ENCODE assay signal across 19 cellular contexts in genomic region chr1:2269922-2270259, GRCh38. TPM values are rescaled to one million over a fixed set of nuclear protein-coding genes. Genes with fewer than 3 reads are reported as not detected.
DNase-seq lines count a peak whose midpoint lies in the region; ATAC-seq and TF ChIP-seq lines count a peak whose summit lies in the region.
"Had no signal": no experiment of that assay in that cellular context is flagged by ENCODE, and none has a peak within 500 bp of the region (broad histone marks: within the 10 kb centered on the region; RNA-seq: fewer than 3 reads in every experiment).

No MANE protein-coding gene starts in this region.

- no peak overlapping the region for H2AK5ac ChIP-seq in mesenchymal stem cell (ENCODE audit: low read length, severe bottlenecking)

- peak overlapping the region; percentile 2 for H2BK15ac ChIP-seq in mesenchymal stem cell (ENCODE audit: low read depth, poor library complexity, severe bottlenecking)

- H3K4me1 Mint-ChIP-seq in CD4-positive, alpha-beta T cell (ENCODE audit: low read depth): peaks cover 68% of the 10 kb centered on the region
- peaks cover 65% of the 10 kb centered on the region for H3K4me1 Mint-ChIP-seq in chondrocyte (ENCODE audit: low read depth)

- TF ChIP-seq CTCF in CD4-positive, alpha-beta T cell (IDR thresholded peaks at IDR 0.05): no peak
- TF ChIP-seq CTCF in chondrocyte (IDR thresholded peaks at IDR 0.05): no peak
- TF ChIP-seq CTCF in omental fat pad (IDR thresholded peaks at IDR 0.05): no peak

- H2BK120ac ChIP-seq in mesenchymal stem cell (ENCODE audit: low read depth, low read length): no peak overlapping the region

- H3K9me3 ChIP-seq in CD4-positive, alpha-beta T cell (ENCODE audit: control insufficient read depth, low read length): no peaks in the 10 kb centered on the region
- H3K9me3 ChIP-seq in mesenchymal stem cell (ENCODE audit: control insufficient read depth, low read length): no peaks in the 10 kb centered on the region
- no peaks in the 10 kb centered on the region for H3K9me3 ChIP-seq in skeletal muscle satellite cell (replicated peaks; ENCODE audit: low read length)
- H3K9me3 ChIP-seq: ovary, spleen, upper lobe of right lung had no signal

- H4K91ac ChIP-seq in mesenchymal stem cell (ENCODE audit: low read length): peak overlapping the region; percentile 15

- peaks cover 72% of the 10 kb centered on the region for H3K4me1 ChIP-seq in mesenchymal stem cell (ENCODE audit: control insufficient read depth, insufficient read depth, low read depth, low read length)
- peaks cover 71% of the 10 kb centered on the region for H3K4me1 ChIP-seq in skeletal muscle satellite cell (ENCODE audit: control insufficient read depth, insufficient read depth, low read length)

- H3K9ac ChIP-seq in mesenchymal stem cell (ENCODE audit: low read length) (no peak overlapping the region), skeletal muscle satellite cell (ENCODE audit: low read depth, low read length) (no peak overlapping the region)

- DNase-seq in CD4-positive, alpha-beta T cell: no peak
- DNase-seq in chondrocyte (ENCODE audit: low spot score): no peak
- no peak for DNase-seq in mesenchymal stem cell
- DNase-seq in activated T-cell treated with anti-CD3 and anti-CD28 coated beads, Interleukin-2, amount 50 U/mL, for 48 hours: no peak
- no peak for DNase-seq in omental fat pad (ENCODE audit: low spot score)
- DNase-seq: activated CD4-positive, alpha-beta T cell treated with anti-CD3 and anti-CD28 coated beads, Interleukin-2, amount 10 ng/mL, durations not matched to agents 24 days and 14 days; activated naive CD4-positive, alpha-beta T cell treated with anti-CD3 and anti-CD28 coated beads for 36 hours; aorta; COR-L47; EL; NCI-H1436; NCI-H2171 treated with DMSO at 0.1 percent for 48 hours; NCI-H82; spleen; upper lobe of right lung had no signal

- intact Hi-C loops in CD4-positive, alpha-beta T cell (cut with DNase I, micrococcal nuclease): no loop called here

- no peak overlapping the region for H3K27ac ChIP-seq in CD4-positive, alpha-beta T cell (ENCODE audit: low read depth, low read length)
- no peak overlapping the region for H3K27ac ChIP-seq in mesenchymal stem cell (ENCODE audit: low read length, poor library complexity, severe bottlenecking)

- peaks cover 4% of the 10 kb centered on the region for H3K79me1 ChIP-seq in mesenchymal stem cell (replicated peaks; ENCODE audit: low read length, poor library complexity, severe bottlenecking)

- no peak overlapping the region for H4K8ac ChIP-seq in mesenchymal stem cell (ENCODE audit: low read length)

- no peak overlapping the region for H2AFZ ChIP-seq in mesenchymal stem cell (ENCODE audit: low read depth, low read length)

- no peak overlapping the region for H3K14ac ChIP-seq in mesenchymal stem cell (ENCODE audit: low read length in 2 of 2)

- H3K27me3 ChIP-seq in CD4-positive, alpha-beta T cell (ENCODE audit: control insufficient read depth, insufficient read depth, low read length): no peaks in the 10 kb centered on the region
- H3K27me3 ChIP-seq in mesenchymal stem cell (ENCODE audit: control insufficient read depth in 1 of 2, insufficient read depth in 1 of 2, low read length in 2 of 2): no peaks in the 10 kb centered on the region
- no peaks in the 10 kb centered on the region for H3K27me3 ChIP-seq in skeletal muscle satellite cell (ENCODE audit: control insufficient read depth, insufficient read depth, low read length)
- H3K27me3 ChIP-seq: ovary, spleen, upper lobe of right lung had no signal

- H2BK12ac ChIP-seq in mesenchymal stem cell (ENCODE audit: low read length in 2 of 2): no peak overlapping the region

- H3K36me3 Mint-ChIP-seq in CD4-positive, alpha-beta T cell (ENCODE audit: low read depth): peaks cover 47% of the 10 kb centered on the region
- no peaks in the 10 kb centered on the region for H3K36me3 Mint-ChIP-seq in chondrocyte (ENCODE audit: low read depth)

- no peaks in the 10 kb centered on the region for H3K27me3 Mint-ChIP-seq in CD4-positive, alpha-beta T cell
- H3K27me3 Mint-ChIP-seq in chondrocyte (ENCODE audit: low read depth): no peaks in the 10 kb centered on the region
- H3K27me3 Mint-ChIP-seq: activated CD4-positive, alpha-beta T cell treated with anti-CD3 and anti-CD28 coated beads, Interleukin-2, amount 10 ng/mL, durations not matched to agents 24 days and 14 days had no signal

- peak overlapping the region; percentile 9 to 64 for H3K18ac ChIP-seq in mesenchymal stem cell (ENCODE audit: low read depth in 1 of 2, low read length in 2 of 2)

- no peaks in the 10 kb centered on the region for H3K9me3 Mint-ChIP-seq in CD4-positive, alpha-beta T cell
- H3K9me3 Mint-ChIP-seq in chondrocyte (ENCODE audit: low read depth): no peaks in the 10 kb centered on the region
- H3K9me3 Mint-ChIP-seq: activated CD4-positive, alpha-beta T cell treated with anti-CD3 and anti-CD28 coated beads, Interleukin-2, amount 10 ng/mL, durations not matched to agents 24 days and 14 days; activated naive CD4-positive, alpha-beta T cell treated with anti-CD3 and anti-CD28 coated beads for 36 hours had no signal

- no peak overlapping the region for H3K4me2 ChIP-seq in mesenchymal stem cell (ENCODE audit: low read length, poor library complexity, severe bottlenecking)
- H3K4me2 ChIP-seq in skeletal muscle satellite cell (ENCODE audit: low read length): peak overlapping the region; percentile 61

- WGBS in mesenchymal stem cell: 91% methylated on average over 7 of the region's 13 CpGs

- no peak for ATAC-seq in CD4-positive, alpha-beta T cell (ENCODE audit: poor library complexity)
- ATAC-seq in GM21515 (IDR thresholded peaks at IDR 0.05; ENCODE audit: unreplicated experiment) (no peak), HG02938 (IDR thresholded peaks at IDR 0.05; ENCODE audit: unreplicated experiment) (no peak), omental fat pad (ENCODE audit: low FRiP score) (no peak)
- ATAC-seq: upper lobe of right lung had no signal

- H3K36me3 ChIP-seq in mesenchymal stem cell (ENCODE audit: control insufficient read depth in 1 of 2, insufficient read depth in 2 of 2, low read depth in 1 of 2, low read length in 2 of 2): peaks cover 0 to 39% of the 10 kb centered on the region in 2 experiments
- H3K36me3 ChIP-seq in skeletal muscle satellite cell (ENCODE audit: insufficient read depth, low read length): no peaks in the 10 kb centered on the region
- H3K36me3 ChIP-seq: ovary, upper lobe of right lung had no signal

- H2BK5ac ChIP-seq in mesenchymal stem cell (ENCODE audit: low read depth, low read length, poor library complexity, severe bottlenecking): no peak overlapping the region

- H3K23ac ChIP-seq in mesenchymal stem cell (ENCODE audit: low read length in 2 of 2): no peak overlapping the region

- no peak overlapping the region for H3K4ac ChIP-seq in mesenchymal stem cell (ENCODE audit: low read depth in 1 of 2, low read length in 2 of 2)

- no peak overlapping the region for H3K4me3 Mint-ChIP-seq in CD4-positive, alpha-beta T cell
- H3K4me3 Mint-ChIP-seq in chondrocyte (ENCODE audit: unreplicated experiment): no peak overlapping the region
- H3K4me3 Mint-ChIP-seq: activated CD4-positive, alpha-beta T cell treated with anti-CD3 and anti-CD28 coated beads, Interleukin-2, amount 10 ng/mL, durations not matched to agents 24 days and 14 days; activated naive CD4-positive, alpha-beta T cell treated with anti-CD3 and anti-CD28 coated beads for 36 hours had no signal

- POLR2A ChIA-PET in CD4-positive, alpha-beta T cell (lab: Charles Lee): no interaction called here

- no peak overlapping the region for H3K4me3 ChIP-seq in mesenchymal stem cell (ENCODE audit: insufficient read depth in 1 of 2, low read depth in 1 of 2, low read length in 2 of 2)
- no peak overlapping the region for H3K4me3 ChIP-seq in skeletal muscle satellite cell (ENCODE audit: low read length)
- H3K4me3 ChIP-seq: ovary, spleen, upper lobe of right lung had no signal

- peak overlapping the region; percentile 58 for H3K27ac Mint-ChIP-seq in CD4-positive, alpha-beta T cell
- H3K27ac Mint-ChIP-seq in chondrocyte (ENCODE audit: unreplicated experiment): peak overlapping the region; percentile 61
- H3K27ac Mint-ChIP-seq: activated CD4-positive, alpha-beta T cell treated with anti-CD3 and anti-CD28 coated beads, Interleukin-2, amount 10 ng/mL, durations not matched to agents 24 days and 14 days; activated naive CD4-positive, alpha-beta T cell treated with anti-CD3 and anti-CD28 coated beads for 36 hours had no signal

- CTCF ChIA-PET in CD4-positive, alpha-beta T cell (lab: Charles Lee): no interaction called here

RNA-seq across cellular contexts. Expression of gene SKI, which starts 41.8 kb away (rescaled TPM):
- 100 to 1,000 TPM; 286 to 324 TPM for total RNA-seq in CD4-positive, alpha-beta T cell
- 112 to 135 TPM (median 116 TPM) in 3 replicates for total RNA-seq in chondrocyte
- polyA plus RNA-seq in mesenchymal stem cell (2013, experiment 1 of 2): 43.3 TPM
- 44.2 TPM for polyA plus RNA-seq in mesenchymal stem cell (2013, experiment 2 of 2)
- 16.7 and 24.0 TPM in 2 replicates for total RNA-seq in skeletal muscle satellite cell (2012; rRNA removed)
- 10 to 100 TPM; 35.3 to 54.0 (median 47.3) TPM for total RNA-seq in omental fat pad
